ENCODE assay signal across 9 cellular contexts in genomic region chr7:44962483-44963251, GRCh38. TPM values are rescaled to one million over a fixed set of nuclear protein-coding genes. Genes with fewer than 3 reads are reported as not detected.
A peak's percentile ranks its signal among the peaks of the same experiment; 100 is the strongest.
DNase-seq lines count a peak whose midpoint lies in the region; ATAC-seq, FAIRE-seq and TF ChIP-seq lines count a peak whose summit lies in the region.
"Had no signal": no experiment of that assay in that cellular context is flagged by ENCODE, and none has a peak within 500 bp of the region (broad histone marks: within the 10 kb centered on the region; RNA-seq: fewer than 3 reads in every experiment).

No MANE protein-coding gene starts in this region.

- H4K20me1 ChIP-seq in GM23248 (ENCODE audit: insufficient read depth): no peaks in the 10 kb centered on the region
- H4K20me1 ChIP-seq in astrocyte (ENCODE audit: insufficient read depth, low read length): no peaks in the 10 kb centered on the region

- peak; percentile 72 for DNase-seq in GM23248
- peak; percentile 19 for DNase-seq in astrocyte (ENCODE audit: low read depth)
- DNase-seq in iPS DF 6.9 (ENCODE audit: low read depth, low spot score): no peak
- DNase-seq in DMS79 treated with DMSO at 0.1 percent for 48 hours (lab: John Stamatoyannopoulos, UW): no peak
- DNase-seq: HFFc6 had no signal

- peak overlapping the region; percentile 63 for H3K9ac ChIP-seq in GM23248
- H3K9ac ChIP-seq in astrocyte (ENCODE audit: low read length): peak overlapping the region; percentile 27
- peak overlapping the region; percentile 38 to 71 (median 51) for H3K9ac ChIP-seq in skeletal muscle tissue (ENCODE audit: low read depth in 1 of 3, low read length in 3 of 3)

- H3K27me3 Mint-ChIP-seq in astrocyte (ENCODE audit: low read depth, unreplicated experiment): peaks cover 35% of the 10 kb centered on the region

- H3K27ac ChIP-seq in GM23248 (no peak overlapping the region), astrocyte (ENCODE audit: low read depth, low read length) (no peak overlapping the region), iPS DF 6.9 (ENCODE audit: low read length) (no peak overlapping the region), skeletal muscle tissue (ENCODE audit: low read depth, low read length) (no peak overlapping the region)

- peak overlapping the region; percentile 78 for H3K4me2 ChIP-seq in GM23248 (ENCODE audit: unreplicated experiment)
- H3K4me2 ChIP-seq in astrocyte (ENCODE audit: low read length): peak overlapping the region; percentile 85

- no peak for ATAC-seq in GM21381 (IDR thresholded peaks at IDR 0.05; ENCODE audit: unreplicated experiment)
- no peak for ATAC-seq in GM19455 (IDR thresholded peaks at IDR 0.05; ENCODE audit: unreplicated experiment)
- ATAC-seq in HG02763 (IDR thresholded peaks at IDR 0.05; ENCODE audit: unreplicated experiment): no peak

- no peaks in the 10 kb centered on the region for H3K36me3 Mint-ChIP-seq in astrocyte (ENCODE audit: low read depth, unreplicated experiment)

- WGBS in GM23248 (ENCODE audit: low coverage in 1 of 2, low lambda C conversion rate in 2 of 2, missing lambda C conversion rate in 2 of 2), 2 experiments: 4 to 6% methylated on average over 43 to 47 of the region's 76 CpGs
- no CpG with 5 or more reads among the region's 76 CpGs for WGBS in iPS DF 6.9 (ENCODE audit: insufficient coverage, insufficient read length)

- H3K9me3 Mint-ChIP-seq in astrocyte (ENCODE audit: unreplicated experiment): no peaks in the 10 kb centered on the region
- H3K9me3 Mint-ChIP-seq: HFFc6 had no signal

- H3K4me1 Mint-ChIP-seq in astrocyte (ENCODE audit: low read depth, unreplicated experiment): no peaks in the 10 kb centered on the region

- H3K4me3 ChIP-seq in GM23248: peak overlapping the region; percentile 64
- peak overlapping the region; percentile 28 for H3K4me3 ChIP-seq in astrocyte (ENCODE audit: insufficient read depth, low read depth, low read length)
- peak overlapping the region; percentile 23; the same call in 1 of the 2 replicates for H3K4me3 ChIP-seq in iPS DF 6.9 (ENCODE audit: low read length)
- peak overlapping the region; percentile 38 to 68 (median 58) for H3K4me3 ChIP-seq in skeletal muscle tissue (ENCODE audit: low read length in 3 of 3)

- peak overlapping the region; percentile 84 for H2AFZ ChIP-seq in GM23248
- peak overlapping the region; percentile 92 for H2AFZ ChIP-seq in astrocyte (ENCODE audit: low read depth, low read length)

- no peaks in the 10 kb centered on the region for H3K9me2 ChIP-seq in GM23248 (ENCODE audit: insufficient read depth)

- H3K36me3 ChIP-seq in GM23248 (ENCODE audit: low read depth): no peaks in the 10 kb centered on the region
- no peaks in the 10 kb centered on the region for H3K36me3 ChIP-seq in astrocyte (ENCODE audit: insufficient read depth, low read length)
- no peaks in the 10 kb centered on the region for H3K36me3 ChIP-seq in iPS DF 6.9 (ENCODE audit: control insufficient read depth, insufficient read depth, low read length)
- H3K36me3 ChIP-seq in skeletal muscle tissue (ENCODE audit: control insufficient read depth in 3 of 3, insufficient read depth in 3 of 3, low read length in 3 of 3): no peaks in the 10 kb centered on the region

- no peaks in the 10 kb centered on the region for H3F3A ChIP-seq in GM23248 (ENCODE audit: insufficient read depth)

- H3K4me1 ChIP-seq in GM23248 (ENCODE audit: insufficient read depth) (no peaks in the 10 kb centered on the region), astrocyte (ENCODE audit: insufficient read depth, low read length) (peaks cover 6% of the 10 kb centered on the region), iPS DF 6.9 (ENCODE audit: control insufficient read depth, insufficient read depth, low read length) (peaks cover 4% of the 10 kb centered on the region; the same call in 1 of the 2 replicates), skeletal muscle tissue (ENCODE audit: control insufficient read depth in 3 of 3, insufficient read depth in 3 of 3, low read length in 3 of 3) (peaks cover 0 to 11% (median 7%) of the 10 kb centered on the region in 3 donors)

- no peak overlapping the region for H3K27ac Mint-ChIP-seq in astrocyte (ENCODE audit: unreplicated experiment)
- H3K27ac Mint-ChIP-seq: HFFc6 had no signal

- no peaks in the 10 kb centered on the region for H3K9me3 ChIP-seq in GM23248 (ENCODE audit: low read depth)
- no peaks in the 10 kb centered on the region for H3K9me3 ChIP-seq in astrocyte (ENCODE audit: insufficient read depth, low read depth, low read length)
- H3K9me3 ChIP-seq in iPS DF 6.9 (ENCODE audit: control insufficient read depth, insufficient read depth, low read length): no peaks in the 10 kb centered on the region
- H3K9me3 ChIP-seq in skeletal muscle tissue (ENCODE audit: control insufficient read depth in 3 of 3, low read length in 3 of 3): no peaks in the 10 kb centered on the region

- in situ Hi-C loops in GM23248 (cut with MboI): no loop called here

- FAIRE-seq in astrocyte (lab: Jason Lieb, UNC): no peak

- H3K4me3 Mint-ChIP-seq in astrocyte (ENCODE audit: unreplicated experiment): no peak overlapping the region
- H3K4me3 Mint-ChIP-seq: HFFc6 had no signal

- no peaks in the 10 kb centered on the region for H3K27me3 ChIP-seq in GM23248 (replicated peaks; ENCODE audit: insufficient read depth)
- H3K27me3 ChIP-seq in astrocyte (ENCODE audit: insufficient read depth, low read length): no peaks in the 10 kb centered on the region
- peaks cover 10% of the 10 kb centered on the region; the same call in 1 of the 2 replicates for H3K27me3 ChIP-seq in iPS DF 6.9 (ENCODE audit: control insufficient read depth, insufficient read depth, low read length)
- H3K27me3 ChIP-seq in skeletal muscle tissue (ENCODE audit: control insufficient read depth in 3 of 3, insufficient read depth in 3 of 3, low read length in 3 of 3): peaks cover 4 to 19% (median 16%) of the 10 kb centered on the region in 3 donors

- no peak for TF ChIP-seq CTCF in astrocyte (IDR thresholded peaks at IDR 0.05; ENCODE audit: insufficient read depth, low read depth, low read length)

- no peaks in the 10 kb centered on the region for H3K79me2 ChIP-seq in GM23248 (ENCODE audit: insufficient read depth)
- no peaks in the 10 kb centered on the region for H3K79me2 ChIP-seq in astrocyte (ENCODE audit: insufficient read depth, low read length)

RNA-seq across cellular contexts. Expression of gene MYO1G, which starts 16.1 kb away (rescaled TPM):
- total RNA-seq in GM23248 (2014; rRNA removed; shearing (Covaris generic)): not detected in 2 replicates
- 0.14 TPM in 1 of 2 replicates, not detected in the other for polyA plus RNA-seq in GM23248 (2016; fragmentation: Nextera tagmentation; extraction: Ambion mirVana)
- 0.11 and 0.19 TPM in 2 replicates for total RNA-seq in astrocyte
- total RNA-seq in skeletal muscle tissue: 1.6 TPM
- total RNA-seq: HFFc6 had no signal

RNA-seq across cellular contexts. Expression of gene CCM2, which starts 37.3 kb away (rescaled TPM):
- total RNA-seq in GM23248 (2014; rRNA removed; shearing (Covaris generic)): 63.8 and 77.3 TPM in 2 replicates
- polyA plus RNA-seq in GM23248 (2016; fragmentation: Nextera tagmentation; extraction: Ambion mirVana): 69.3 and 78.7 TPM in 2 replicates
- total RNA-seq in astrocyte (57.6 and 62.0 TPM in 2 replicates), skeletal muscle tissue (28.7 TPM)

Comparison
In these comparisons a context has a peak if more than half of its experiments do, and no peak if none do; other contexts are left out.
1. DNase-seq: peak in GM23248 (single experiment) and astrocyte (single experiment); none in iPS DF 6.9 (single experiment) and DMS79 treated with DMSO at 0.1 percent for 48 hours (single experiment).
2. Peak in every context shown above with its lines, with median percentiles within 50 percentile points of each other: H3K4me3 ChIP-seq and H3K9ac ChIP-seq.